In the genomic region with DNA sequence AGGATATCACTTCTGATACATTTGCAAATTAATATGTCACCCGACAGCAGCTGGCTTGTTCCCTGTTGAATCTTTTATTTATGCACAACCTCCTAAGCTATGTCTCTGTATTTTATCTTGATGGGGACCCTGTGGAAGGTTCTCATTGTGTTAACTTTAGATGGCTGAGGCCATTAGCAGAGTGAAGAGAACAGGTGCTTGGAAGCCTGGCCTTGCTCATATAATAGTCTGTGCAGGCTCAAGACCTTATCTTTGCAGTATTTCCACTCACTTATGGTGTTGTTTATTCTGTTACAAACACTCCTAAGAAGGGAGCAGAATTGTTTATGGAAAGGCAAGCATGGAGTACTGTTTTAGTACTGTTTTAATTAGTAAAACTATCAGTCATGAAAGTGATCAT, we compare ENCODE assay signal across 2 cellular contexts.
TF ChIP-seq lines count a peak whose summit lies in the region.

No MANE protein-coding gene starts in this region.

TF ChIP-seq in SK-N-SH, 30 proteins besides CTCF, POLR2A, EP300 and RAD21 (continued from another document):
- TF ChIP-seq, protein P1, sequence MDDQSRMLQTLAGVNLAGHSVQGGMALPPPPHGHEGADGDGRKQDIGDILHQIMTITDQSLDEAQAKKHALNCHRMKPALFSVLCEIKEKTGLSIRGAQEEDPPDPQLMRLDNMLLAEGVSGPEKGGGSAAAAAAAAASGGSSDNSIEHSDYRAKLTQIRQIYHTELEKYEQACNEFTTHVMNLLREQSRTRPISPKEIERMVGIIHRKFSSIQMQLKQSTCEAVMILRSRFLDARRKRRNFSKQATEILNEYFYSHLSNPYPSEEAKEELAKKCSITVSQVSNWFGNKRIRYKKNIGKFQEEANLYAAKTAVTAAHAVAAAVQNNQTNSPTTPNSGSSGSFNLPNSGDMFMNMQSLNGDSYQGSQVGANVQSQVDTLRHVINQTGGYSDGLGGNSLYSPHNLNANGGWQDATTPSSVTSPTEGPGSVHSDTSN (IDR thresholded peaks at IDR 0.05), result no peak
- TF ChIP-seq, protein P2, sequence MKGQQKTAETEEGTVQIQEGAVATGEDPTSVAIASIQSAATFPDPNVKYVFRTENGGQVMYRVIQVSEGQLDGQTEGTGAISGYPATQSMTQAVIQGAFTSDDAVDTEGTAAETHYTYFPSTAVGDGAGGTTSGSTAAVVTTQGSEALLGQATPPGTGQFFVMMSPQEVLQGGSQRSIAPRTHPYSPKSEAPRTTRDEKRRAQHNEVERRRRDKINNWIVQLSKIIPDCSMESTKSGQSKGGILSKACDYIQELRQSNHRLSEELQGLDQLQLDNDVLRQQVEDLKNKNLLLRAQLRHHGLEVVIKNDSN (IDR thresholded peaks at IDR 0.05; ENCODE audit: borderline replicate concordance, low read depth), result no peak

TF ChIP-seq in SK-N-SH treated with all-trans-retinoic acid at 6 μM for 48 hours, 23 proteins besides CTCF, POLR2A, EP300 and RAD21 (continued from another document):
- TF ChIP-seq, protein P3, sequence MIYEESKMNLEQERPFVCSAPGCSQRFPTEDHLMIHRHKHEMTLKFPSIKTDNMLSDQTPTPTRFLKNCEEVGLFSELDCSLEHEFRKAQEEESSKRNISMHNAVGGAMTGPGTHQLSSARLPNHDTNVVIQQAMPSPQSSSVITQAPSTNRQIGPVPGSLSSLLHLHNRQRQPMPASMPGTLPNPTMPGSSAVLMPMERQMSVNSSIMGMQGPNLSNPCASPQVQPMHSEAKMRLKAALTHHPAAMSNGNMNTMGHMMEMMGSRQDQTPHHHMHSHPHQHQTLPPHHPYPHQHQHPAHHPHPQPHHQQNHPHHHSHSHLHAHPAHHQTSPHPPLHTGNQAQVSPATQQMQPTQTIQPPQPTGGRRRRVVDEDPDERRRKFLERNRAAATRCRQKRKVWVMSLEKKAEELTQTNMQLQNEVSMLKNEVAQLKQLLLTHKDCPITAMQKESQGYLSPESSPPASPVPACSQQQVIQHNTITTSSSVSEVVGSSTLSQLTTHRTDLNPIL (CRISPR knock-in tag; IDR thresholded peaks at IDR 0.05; ENCODE audit: low read depth), result no peak
- no peak for TF ChIP-seq GLIS3 (CRISPR knock-in tag; IDR thresholded peaks at IDR 0.05)
- no peak for TF ChIP-seq ARNTL (CRISPR knock-in tag; IDR thresholded peaks at IDR 0.05; ENCODE audit: borderline replicate concordance, low read depth)
- TF ChIP-seq ISL1 (CRISPR knock-in tag; IDR thresholded peaks at IDR 0.05), result no peak
- TF ChIP-seq ZNF70 (CRISPR knock-in tag; IDR thresholded peaks at IDR 0.05), result no peak
- no peak for TF ChIP-seq BACH2 (CRISPR knock-in tag; IDR thresholded peaks at IDR 0.05; ENCODE audit: borderline replicate concordance)
- no peak for TF ChIP-seq ZC3H10 (CRISPR knock-in tag; IDR thresholded peaks at IDR 0.05)
- no peak for TF ChIP-seq TOX (CRISPR knock-in tag; IDR thresholded peaks at IDR 0.05; ENCODE audit: borderline replicate concordance)
- TF ChIP-seq, protein P4, sequence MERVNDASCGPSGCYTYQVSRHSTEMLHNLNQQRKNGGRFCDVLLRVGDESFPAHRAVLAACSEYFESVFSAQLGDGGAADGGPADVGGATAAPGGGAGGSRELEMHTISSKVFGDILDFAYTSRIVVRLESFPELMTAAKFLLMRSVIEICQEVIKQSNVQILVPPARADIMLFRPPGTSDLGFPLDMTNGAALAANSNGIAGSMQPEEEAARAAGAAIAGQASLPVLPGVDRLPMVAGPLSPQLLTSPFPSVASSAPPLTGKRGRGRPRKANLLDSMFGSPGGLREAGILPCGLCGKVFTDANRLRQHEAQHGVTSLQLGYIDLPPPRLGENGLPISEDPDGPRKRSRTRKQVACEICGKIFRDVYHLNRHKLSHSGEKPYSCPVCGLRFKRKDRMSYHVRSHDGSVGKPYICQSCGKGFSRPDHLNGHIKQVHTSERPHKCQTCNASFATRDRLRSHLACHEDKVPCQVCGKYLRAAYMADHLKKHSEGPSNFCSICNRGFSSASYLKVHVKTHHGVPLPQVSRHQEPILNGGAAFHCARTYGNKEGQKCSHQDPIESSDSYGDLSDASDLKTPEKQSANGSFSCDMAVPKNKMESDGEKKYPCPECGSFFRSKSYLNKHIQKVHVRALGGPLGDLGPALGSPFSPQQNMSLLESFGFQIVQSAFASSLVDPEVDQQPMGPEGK (CRISPR knock-in tag; IDR thresholded peaks at IDR 0.05; ENCODE audit: borderline replicate concordance), result no peak
- TF ChIP-seq ZFP3 (CRISPR knock-in tag; IDR thresholded peaks at IDR 0.05), result no peak
- TF ChIP-seq ESRRG (CRISPR knock-in tag; IDR thresholded peaks at IDR 0.05), result no peak
- TF ChIP-seq, protein P5, sequence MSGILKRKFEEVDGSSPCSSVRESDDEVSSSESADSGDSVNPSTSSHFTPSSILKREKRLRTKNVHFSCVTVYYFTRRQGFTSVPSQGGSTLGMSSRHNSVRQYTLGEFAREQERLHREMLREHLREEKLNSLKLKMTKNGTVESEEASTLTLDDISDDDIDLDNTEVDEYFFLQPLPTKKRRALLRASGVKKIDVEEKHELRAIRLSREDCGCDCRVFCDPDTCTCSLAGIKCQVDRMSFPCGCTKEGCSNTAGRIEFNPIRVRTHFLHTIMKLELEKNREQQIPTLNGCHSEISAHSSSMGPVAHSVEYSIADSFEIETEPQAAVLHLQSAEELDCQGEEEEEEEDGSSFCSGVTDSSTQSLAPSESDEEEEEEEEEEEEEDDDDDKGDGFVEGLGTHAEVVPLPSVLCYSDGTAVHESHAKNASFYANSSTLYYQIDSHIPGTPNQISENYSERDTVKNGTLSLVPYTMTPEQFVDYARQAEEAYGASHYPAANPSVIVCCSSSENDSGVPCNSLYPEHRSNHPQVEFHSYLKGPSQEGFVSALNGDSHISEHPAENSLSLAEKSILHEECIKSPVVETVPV (CRISPR knock-in tag; IDR thresholded peaks at IDR 0.05), result no peak
